ENCODE assay signal across 14 cellular contexts in genomic region chr6:36725581-36725980, GRCh38.
"Had no signal": no experiment of that assay in that cellular context is flagged by ENCODE, and none has a peak within 500 bp of the region (broad histone marks: within the 10 kb centered on the region; RNA-seq: fewer than 3 reads in every experiment).

No MANE protein-coding gene starts in this region.

- H3K4me3 Mint-ChIP-seq: effector memory CD8-positive, alpha-beta T cell had no signal

- H3K9me3 ChIP-seq: gastrocnemius medialis, left ventricle myocardium inferior, prostate gland, right lobe of liver, stomach, uterus had no signal

- ATAC-seq: effector memory CD8-positive, alpha-beta T cell; gastrocnemius medialis; right lobe of liver had no signal

- H3K36me3 ChIP-seq: gastrocnemius medialis, left ventricle myocardium inferior, prostate gland, right lobe of liver, stomach, uterus had no signal

- H3K9me3 Mint-ChIP-seq: effector memory CD8-positive, alpha-beta T cell had no signal

- H3K4me1 ChIP-seq: prostate gland, right lobe of liver, uterus had no signal

- H3K27ac ChIP-seq: epithelial cell of prostate, gastrocnemius medialis, left ventricle myocardium inferior, prostate gland, right lobe of liver, stomach, uterus had no signal

- DNase-seq: activated CD4-positive, alpha-beta T cell treated with anti-CD3 and anti-CD28 coated beads for 1 hour; activated CD4-positive, alpha-beta T cell treated with anti-CD3 and anti-CD28 coated beads, Interleukin-2, amount 50 U/mL, for 48 hours; activated naive CD4-positive, alpha-beta T cell treated with Interleukin-2 at 50 U/mL for 16 hours; central memory CD4-positive, alpha-beta T cell; effector memory CD8-positive, alpha-beta T cell; gastrocnemius medialis; left ventricle myocardium inferior; mesendoderm; right lobe of liver; stimulated activated CD4-positive, alpha-beta T cell treated with anti-CD3 and anti-CD28 coated beads, Interleukin-12 subunit alpha, Interleukin-12 subunit beta, amount 100 ng/mL, for 4 hours; stomach; uterus had no signal

- H3K4me3 ChIP-seq: gastrocnemius medialis, left ventricle myocardium inferior, prostate gland, right lobe of liver, stomach, uterus had no signal

- H3K27me3 ChIP-seq: gastrocnemius medialis, right lobe of liver, stomach, uterus had no signal

- H3K27me3 Mint-ChIP-seq: effector memory CD8-positive, alpha-beta T cell had no signal

- H3K27ac Mint-ChIP-seq: effector memory CD8-positive, alpha-beta T cell had no signal
